In the genomic region with DNA sequence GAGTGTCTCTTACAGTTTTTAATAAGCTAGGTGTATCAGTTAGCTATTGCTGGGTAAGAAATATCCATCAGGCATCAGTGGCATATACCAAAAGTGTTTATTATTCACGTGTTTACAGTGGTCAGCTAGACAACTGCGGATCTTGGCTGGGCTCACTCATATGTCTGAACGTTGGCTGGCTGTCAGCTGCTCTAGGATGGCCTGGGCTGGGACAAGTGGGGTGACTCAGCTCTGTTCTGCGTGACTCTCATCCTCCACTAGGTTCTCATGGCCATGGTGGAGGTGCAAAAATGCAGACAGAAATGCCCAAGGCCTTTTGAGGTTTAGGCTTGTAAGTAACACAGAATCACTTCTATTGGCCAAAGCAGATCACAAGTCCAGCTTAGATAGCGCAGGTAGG, we compare ENCODE assay signal across 24 cellular contexts. TPM values are rescaled to one million over a fixed set of nuclear protein-coding genes. Genes with fewer than 3 reads are reported as not detected.
DNase-seq lines count a peak whose midpoint lies in the region; ATAC-seq and TF ChIP-seq lines count a peak whose summit lies in the region.
"Had no signal": no experiment of that assay in that cellular context is flagged by ENCODE, and none has a peak within 500 bp of the region (broad histone marks: within the 10 kb centered on the region; RNA-seq: fewer than 3 reads in every experiment).

No MANE protein-coding gene starts in this region.

- intact Hi-C loops in PC-3 (cut with micrococcal nuclease) (no loop called here), upper lobe of right lung (cut with DNase I) (no loop called here)

- no peak overlapping the region for H4K91ac ChIP-seq in mesenchymal stem cell (ENCODE audit: low read length)

- no peaks in the 10 kb centered on the region for H3K79me1 ChIP-seq in mesenchymal stem cell (replicated peaks; ENCODE audit: low read length, poor library complexity, severe bottlenecking)

- no peak overlapping the region for H3K27ac ChIP-seq in PC-3 (ENCODE audit: low read length)
- H3K27ac ChIP-seq in mesenchymal stem cell (ENCODE audit: low read length, poor library complexity, severe bottlenecking), result no peak overlapping the region
- no peak overlapping the region for H3K27ac ChIP-seq in upper lobe of right lung
- H3K27ac ChIP-seq: body of pancreas, gastroesophageal sphincter, neural progenitor cell, tibial artery had no signal

- no peak overlapping the region for H3K14ac ChIP-seq in mesenchymal stem cell (ENCODE audit: low read length in 2 of 2)

- no peak overlapping the region for H3K23ac ChIP-seq in mesenchymal stem cell (ENCODE audit: low read length in 2 of 2)

- peak; percentile 81 for DNase-seq in ELR (ENCODE audit: low read depth)
- DNase-seq in PC-3, result peak; percentile 11
- peak; percentile 8 for DNase-seq in choroid plexus epithelial cell (ENCODE audit: low read depth)
- peak; percentile 35 for DNase-seq in mesenchymal stem cell
- DNase-seq in upper lobe of right lung, result no peak
- no peak for DNase-seq in Kasumi-1 (lab: John Stamatoyannopoulos, UW)
- DNase-seq in NCI-H2196 (lab: John Stamatoyannopoulos, UW; ENCODE audit: unreplicated experiment), result no peak
- DNase-seq: activated B cell treated with CpG ODN at 0.5 μM for 24 hours; activated CD4-positive, alpha-beta T cell treated with anti-CD3 and anti-CD28 coated beads, Interleukin-2, amount 50 U/mL, for 48 hours; activated effector memory CD4-positive, alpha-beta T cell treated with Interleukin-2 at 50 U/mL for 16 hours; activated naive CD8-positive, alpha-beta T cell treated with anti-CD3 and anti-CD28 coated beads, Interleukin-2, amount 10 ng/mL, durations not matched to agents 7 days and 5 days; body of pancreas; effector CD8-positive, alpha-beta T cell; erythroblast; NCI-H1105; NCI-H2029; NCI-H82; stimulated activated CD4-positive, alpha-beta T cell treated with anti-CD3 and anti-CD28 coated beads, Interleukin-15, amount 100 ng/mL, for 24 hours; stimulated activated naive CD8-positive, alpha-beta T cell treated with anti-CD3 and anti-CD28 coated beads, Interleukin-15, amount 100 ng/mL, for 72 hours; tibial artery had no signal

- no peaks in the 10 kb centered on the region for H3F3A ChIP-seq in PC-3 (ENCODE audit: low read length, unreplicated experiment)

- H4K20me1 ChIP-seq in PC-3 (ENCODE audit: low read length), result no peaks in the 10 kb centered on the region

- H4K8ac ChIP-seq in mesenchymal stem cell (ENCODE audit: low read length), result no peak overlapping the region

- H3K36me3 ChIP-seq in PC-3 (ENCODE audit: low read depth, low read length) (peaks cover 16% of the 10 kb centered on the region), mesenchymal stem cell (ENCODE audit: control insufficient read depth in 1 of 2, insufficient read depth in 2 of 2, low read depth in 1 of 2, low read length in 2 of 2) (peaks cover 33 to 59% of the 10 kb centered on the region in 2 experiments), upper lobe of right lung (peaks cover 49% of the 10 kb centered on the region)
- H3K36me3 ChIP-seq: neural progenitor cell had no signal

- TF ChIP-seq CTCF in PC-3 (conservative IDR thresholded peaks at IDR 0.05; ENCODE audit: low read depth, low read length) (no peak), choroid plexus epithelial cell (conservative IDR thresholded peaks at IDR 0.05; ENCODE audit: low read depth, low read length) (no peak), upper lobe of right lung (IDR thresholded peaks at IDR 0.05) (no peak)

- H3K79me2 ChIP-seq in PC-3 (ENCODE audit: low read length), result no peaks in the 10 kb centered on the region

- H3K9me2 ChIP-seq in PC-3 (replicated peaks; ENCODE audit: low read length), result no peaks in the 10 kb centered on the region

- H3K4me2 ChIP-seq in PC-3 (ENCODE audit: low read length) (no peak overlapping the region), mesenchymal stem cell (ENCODE audit: low read length, poor library complexity, severe bottlenecking) (no peak overlapping the region)
- H3K4me2 ChIP-seq: neural progenitor cell had no signal

- H3K4ac ChIP-seq in mesenchymal stem cell (ENCODE audit: low read depth in 1 of 2, low read length in 2 of 2), result no peak overlapping the region

- no peaks in the 10 kb centered on the region for H3K27me3 ChIP-seq in PC-3 (ENCODE audit: low read length)
- no peaks in the 10 kb centered on the region for H3K27me3 ChIP-seq in mesenchymal stem cell (ENCODE audit: control insufficient read depth in 1 of 2, insufficient read depth in 1 of 2, low read length in 2 of 2)
- no peaks in the 10 kb centered on the region for H3K27me3 ChIP-seq in upper lobe of right lung
- H3K27me3 ChIP-seq: body of pancreas, gastroesophageal sphincter, neural progenitor cell, tibial artery had no signal

- no peak overlapping the region for H2BK12ac ChIP-seq in mesenchymal stem cell (ENCODE audit: low read length in 2 of 2)

- H3K4me1 ChIP-seq in PC-3 (ENCODE audit: insufficient read depth, low read length) (no peaks in the 10 kb centered on the region), mesenchymal stem cell (ENCODE audit: control insufficient read depth, insufficient read depth, low read depth, low read length) (peaks cover 2% of the 10 kb centered on the region), upper lobe of right lung (no peaks in the 10 kb centered on the region)
- H3K4me1 ChIP-seq: body of pancreas, gastroesophageal sphincter, neural progenitor cell, tibial artery had no signal

- no peak overlapping the region for H2AFZ ChIP-seq in PC-3 (ENCODE audit: low read length)
- H2AFZ ChIP-seq in mesenchymal stem cell (ENCODE audit: low read depth, low read length), result no peak overlapping the region
- H2AFZ ChIP-seq: neural progenitor cell had no signal

- H3K4me3 ChIP-seq in PC-3 (ENCODE audit: low read length) (no peak overlapping the region), choroid plexus epithelial cell (ENCODE audit: low read depth, low read length) (no peak overlapping the region), mesenchymal stem cell (ENCODE audit: insufficient read depth in 1 of 2, low read depth in 1 of 2, low read length in 2 of 2) (no peak overlapping the region), upper lobe of right lung (no peak overlapping the region)
- H3K4me3 ChIP-seq: body of pancreas, gastroesophageal sphincter, neural progenitor cell, tibial artery had no signal

- H3K9ac ChIP-seq in PC-3 (ENCODE audit: low read length) (no peak overlapping the region), mesenchymal stem cell (ENCODE audit: low read length) (no peak overlapping the region)
- H3K9ac ChIP-seq: neural progenitor cell had no signal

- H3K9me3 ChIP-seq in PC-3 (ENCODE audit: low read length) (peaks cover 5% of the 10 kb centered on the region; the same call in 1 of the 2 replicates), mesenchymal stem cell (ENCODE audit: control insufficient read depth, low read length) (peaks cover 11% of the 10 kb centered on the region), upper lobe of right lung (no peaks in the 10 kb centered on the region)
- H3K9me3 ChIP-seq: body of pancreas had no signal

- no peak overlapping the region for H2BK5ac ChIP-seq in mesenchymal stem cell (ENCODE audit: low read depth, low read length, poor library complexity, severe bottlenecking)

- no peak overlapping the region for H3K18ac ChIP-seq in mesenchymal stem cell (ENCODE audit: low read depth in 1 of 2, low read length in 2 of 2)

- H2AK5ac ChIP-seq in mesenchymal stem cell (ENCODE audit: low read length, severe bottlenecking), result no peak overlapping the region

- no TSS peak for BruUV-seq in PC-3 (replicated peaks; lab: Mats Ljungman, UMichigan)

- H2BK15ac ChIP-seq in mesenchymal stem cell (ENCODE audit: low read depth, poor library complexity, severe bottlenecking), result no peak overlapping the region

- POLR2A ChIA-PET in PC-3 (lab: Charles Lee; ENCODE audit: unreplicated experiment), result no interaction called here

- ATAC-seq in PC-3, result no peak; the same call in 1 of the 2 replicates
- no peak for ATAC-seq in upper lobe of right lung
- no peak for ATAC-seq in HG03135 (IDR thresholded peaks at IDR 0.05; ENCODE audit: unreplicated experiment)
- ATAC-seq: body of pancreas; gastroesophageal sphincter; sciatic nerve; stimulated activated naive CD8-positive, alpha-beta T cell treated with anti-CD3 and anti-CD28 coated beads, Interleukin-15, amount 100 ng/mL, for 72 hours had no signal

- 71% methylated on average over 4 of the region's 5 CpGs for WGBS in mesenchymal stem cell

- H2BK120ac ChIP-seq in mesenchymal stem cell (ENCODE audit: low read depth, low read length), result no peak overlapping the region

- CTCF ChIA-PET in PC-3 (lab: Charles Lee), result no interaction called here

RNA-seq across cellular contexts. Expression of a gene that starts 22.0 kb away (rescaled TPM):
- total RNA-seq in PC-3 (2014; rRNA removed) (4.4 and 5.1 TPM in 2 replicates), upper lobe of right lung (4.8 TPM)
- polyA plus RNA-seq in mesenchymal stem cell (2013, experiment 1 of 2), result 1.4 TPM
- polyA plus RNA-seq in mesenchymal stem cell (2013, experiment 2 of 2), result 1.5 TPM

RNA-seq across cellular contexts. Expression of a gene that starts 33.7 kb away (rescaled TPM):
- total RNA-seq in PC-3 (2014; rRNA removed) (not detected in 2 replicates), upper lobe of right lung (35.6 TPM)
- polyA plus RNA-seq in mesenchymal stem cell (2013, experiment 1 of 2), result 3.2 TPM
- 2.7 TPM for polyA plus RNA-seq in mesenchymal stem cell (2013, experiment 2 of 2)

RNA-seq across cellular contexts. Expression of a gene that starts 57.4 kb away (rescaled TPM):
- total RNA-seq in PC-3 (2014; rRNA removed), result 68.8 and 91.1 TPM in 2 replicates
- polyA plus RNA-seq in mesenchymal stem cell (2013, experiment 1 of 2), result 93.8 TPM
- 92.8 TPM for polyA plus RNA-seq in mesenchymal stem cell (2013, experiment 2 of 2)
- total RNA-seq in upper lobe of right lung, result 86.6 TPM

Comparison
In these comparisons a context has a peak if more than half of its experiments do, and no peak if none do; other contexts are left out.
1. DNase-seq: peak in ELR (single experiment), PC-3 (single experiment), choroid plexus epithelial cell (single experiment) and mesenchymal stem cell (single experiment); none in upper lobe of right lung (single experiment), Kasumi-1 (0 of 2) and NCI-H2196 (single experiment).
2. RNA of a gene that starts 33.7 kb away (total RNA-seq): 35.6 TPM in upper lobe of right lung (single experiment); not detected in PC-3; every median in the first group is over 10 times any median in the second.